28 cellular contexts compared by ENCODE assay signal in the genomic region with DNA sequence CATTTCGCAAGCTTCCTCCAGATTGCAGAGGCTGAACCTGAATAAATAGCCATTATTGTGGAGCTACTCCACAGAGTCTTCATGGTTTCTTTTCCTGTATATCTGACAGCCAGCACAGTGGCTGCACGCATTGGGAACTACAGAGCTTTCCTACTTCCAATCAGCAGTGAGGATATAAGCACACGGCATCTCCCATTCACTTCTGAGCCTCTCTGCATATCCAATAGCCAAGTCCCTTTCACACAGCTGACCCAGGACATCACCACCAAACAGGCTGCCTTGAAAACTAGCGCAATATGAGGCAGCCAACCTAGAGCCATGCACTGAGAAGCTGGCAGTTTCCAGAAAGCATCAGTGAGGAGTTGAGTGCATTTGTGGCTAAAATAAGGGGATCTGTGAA. TPM values are rescaled to one million over a fixed set of nuclear protein-coding genes. Genes with fewer than 3 reads are reported as not detected.
"Had no signal": no experiment of that assay in that cellular context is flagged by ENCODE, and none has a peak within 500 bp of the region (broad histone marks: within the 10 kb centered on the region; RNA-seq: fewer than 3 reads in every experiment).

No MANE protein-coding gene starts in this region.

- H3K9me3 ChIP-seq: Peyer's patch, SJSA1 had no signal

- H3K4me1 Mint-ChIP-seq: activated B cell treated with CpG ODN at 0.5 μM for 24 hours; activated CD8-positive, alpha-beta memory T cell treated with anti-CD3 and anti-CD28 coated beads, Interleukin-2, amount 10 ng/mL, durations not matched to agents 7 days and 5 days; activated naive CD4-positive, alpha-beta T cell treated with anti-CD3 and anti-CD28 coated beads, Interleukin-2, amount 50 U/mL, for 24 hours; T-cell had no signal

- H3K27ac Mint-ChIP-seq: activated B cell treated with CpG ODN at 0.5 μM for 24 hours; activated CD4-positive, alpha-beta T cell treated with anti-CD3 and anti-CD28 coated beads, Interleukin-2, amount 10 ng/mL, durations not matched to agents 24 days and 14 days; activated CD8-positive, alpha-beta memory T cell treated with anti-CD3 and anti-CD28 coated beads, Interleukin-2, amount 10 ng/mL, durations not matched to agents 7 days and 5 days; activated naive CD4-positive, alpha-beta T cell treated with anti-CD3 and anti-CD28 coated beads, Interleukin-2, amount 50 U/mL, for 24 hours; activated T-cell treated with anti-CD3 and anti-CD28 coated beads, Interleukin-2, amount 50 U/mL, for 24 hours; activated T-helper 1 cell treated with anti-CD3 and anti-CD28 coated beads, Interleukin-12 subunit alpha, Interleukin-12 subunit beta, Interleukin-2, Interleukin-4 antibody, amounts not matched to agents 30 ng/mL and 10 ng/mL and 1 ng/mL, durations not matched to agents 14 hours and 24 hours and 36 hours; brain; T-cell had no signal

- H3K27me3 ChIP-seq: Peyer's patch had no signal

- H3K36me3 Mint-ChIP-seq: activated CD8-positive, alpha-beta memory T cell treated with anti-CD3 and anti-CD28 coated beads, Interleukin-2, amount 10 ng/mL, durations not matched to agents 7 days and 5 days; activated naive CD4-positive, alpha-beta T cell treated with anti-CD3 and anti-CD28 coated beads, Interleukin-2, amount 50 U/mL, for 24 hours; brain; T-cell had no signal

- ATAC-seq: activated CD8-positive, alpha-beta memory T cell treated with anti-CD3 and anti-CD28 coated beads, Interleukin-2, amount 10 ng/mL, durations not matched to agents 7 days and 5 days; K562; T-cell had no signal

- H3K4me3 Mint-ChIP-seq: activated B cell treated with CpG ODN at 0.5 μM for 24 hours; activated CD4-positive, alpha-beta T cell treated with anti-CD3 and anti-CD28 coated beads, Interleukin-2, amount 10 ng/mL, durations not matched to agents 24 days and 14 days; activated CD8-positive, alpha-beta memory T cell treated with anti-CD3 and anti-CD28 coated beads, Interleukin-2, amount 10 ng/mL, durations not matched to agents 7 days and 5 days; activated naive CD4-positive, alpha-beta T cell treated with anti-CD3 and anti-CD28 coated beads, Interleukin-2, amount 50 U/mL, for 24 hours; activated T-cell treated with anti-CD3 and anti-CD28 coated beads, Interleukin-2, amount 50 U/mL, for 24 hours; activated T-helper 1 cell treated with anti-CD3 and anti-CD28 coated beads, Interleukin-12 subunit alpha, Interleukin-12 subunit beta, Interleukin-2, Interleukin-4 antibody, amounts not matched to agents 30 ng/mL and 10 ng/mL and 1 ng/mL, durations not matched to agents 14 hours and 24 hours and 36 hours; brain; T-cell had no signal

- H3K27me3 Mint-ChIP-seq: activated CD4-positive, alpha-beta T cell treated with anti-CD3 and anti-CD28 coated beads, Interleukin-2, amount 10 ng/mL, durations not matched to agents 24 days and 14 days; activated CD8-positive, alpha-beta memory T cell treated with anti-CD3 and anti-CD28 coated beads, Interleukin-2, amount 10 ng/mL, durations not matched to agents 7 days and 5 days; activated naive CD4-positive, alpha-beta T cell treated with anti-CD3 and anti-CD28 coated beads, Interleukin-2, amount 50 U/mL, for 24 hours had no signal

- H3K27ac ChIP-seq: Peyer's patch, RWPE1, SJSA1 had no signal

- H3K4me1 ChIP-seq: Peyer's patch, SJSA1 had no signal

- H3K9me3 Mint-ChIP-seq: activated B cell treated with CpG ODN at 0.5 μM for 24 hours; activated CD4-positive, alpha-beta T cell treated with anti-CD3 and anti-CD28 coated beads, Interleukin-2, amount 10 ng/mL, durations not matched to agents 24 days and 14 days; activated naive CD4-positive, alpha-beta T cell treated with anti-CD3 and anti-CD28 coated beads, Interleukin-2, amount 50 U/mL, for 24 hours; activated T-helper 1 cell treated with anti-CD3 and anti-CD28 coated beads, Interleukin-12 subunit alpha, Interleukin-12 subunit beta, Interleukin-2, Interleukin-4 antibody, amounts not matched to agents 30 ng/mL and 10 ng/mL and 1 ng/mL, durations not matched to agents 14 hours and 24 hours and 36 hours had no signal

- H3K4me3 ChIP-seq: K562, Peyer's patch, SJSA1 had no signal

- DNase-seq: activated B cell treated with CpG ODN at 0.5 μM for 24 hours; activated CD4-positive, alpha-beta T cell treated with anti-CD3 and anti-CD28 coated beads for 1 hour; activated CD4-positive, alpha-beta T cell treated with anti-CD3 and anti-CD28 coated beads, Interleukin-2, amount 10 ng/mL, durations not matched to agents 24 days and 14 days; activated CD4-positive, alpha-beta T cell treated with anti-CD3 and anti-CD28 coated beads, Interleukin-2, amount 50 U/mL, for 48 hours; activated CD8-positive, alpha-beta memory T cell treated with anti-CD3 and anti-CD28 coated beads, Interleukin-2, amount 10 ng/mL, durations not matched to agents 7 days and 5 days; activated effector memory CD4-positive, alpha-beta T cell treated with Interleukin-2 at 50 U/mL for 16 hours; activated naive CD4-positive, alpha-beta T cell; activated T-cell treated with anti-CD3 and anti-CD28 coated beads, Interleukin-2, amount 50 U/mL, for 24 hours; amniotic stem cell; Karpas-422; NCI-H1105 treated with DMSO at 0.1 percent for 48 hours; NCI-H1436 treated with DMSO at 0.1 percent for 48 hours; NCI-H187; NCI-H2081; NCI-H510A treated with DMSO at 0.1 percent for 48 hours; NCI-H69; Peyer's patch; Right ventricle myocardium superior; T-cell; T-helper 2 cell; T1000 had no signal

- H3K36me3 ChIP-seq: Peyer's patch, SJSA1 had no signal

RNA-seq across cellular contexts. Expression of a gene that starts 11.6 kb away (rescaled TPM):
- total RNA-seq: activated B cell treated with CpG ODN at 0.5 μM for 24 hours; activated CD4-positive, alpha-beta T cell treated with anti-CD3 and anti-CD28 coated beads, Interleukin-2, amount 10 ng/mL, durations not matched to agents 24 days and 14 days; activated CD8-positive, alpha-beta memory T cell treated with anti-CD3 and anti-CD28 coated beads, Interleukin-2, amount 10 ng/mL, durations not matched to agents 7 days and 5 days; activated T-helper 1 cell treated with anti-CD3 and anti-CD28 coated beads, Interleukin-12 subunit alpha, Interleukin-12 subunit beta, Interleukin-2, Interleukin-4 antibody, amounts not matched to agents 30 ng/mL and 10 ng/mL and 1 ng/mL, durations not matched to agents 14 hours and 24 hours and 36 hours; astrocyte; K562; Peyer's patch; Right ventricle myocardium superior; SJSA1; T-cell had no signal
- polyA plus RNA-seq: K562 had no signal
